In the genomic region with DNA sequence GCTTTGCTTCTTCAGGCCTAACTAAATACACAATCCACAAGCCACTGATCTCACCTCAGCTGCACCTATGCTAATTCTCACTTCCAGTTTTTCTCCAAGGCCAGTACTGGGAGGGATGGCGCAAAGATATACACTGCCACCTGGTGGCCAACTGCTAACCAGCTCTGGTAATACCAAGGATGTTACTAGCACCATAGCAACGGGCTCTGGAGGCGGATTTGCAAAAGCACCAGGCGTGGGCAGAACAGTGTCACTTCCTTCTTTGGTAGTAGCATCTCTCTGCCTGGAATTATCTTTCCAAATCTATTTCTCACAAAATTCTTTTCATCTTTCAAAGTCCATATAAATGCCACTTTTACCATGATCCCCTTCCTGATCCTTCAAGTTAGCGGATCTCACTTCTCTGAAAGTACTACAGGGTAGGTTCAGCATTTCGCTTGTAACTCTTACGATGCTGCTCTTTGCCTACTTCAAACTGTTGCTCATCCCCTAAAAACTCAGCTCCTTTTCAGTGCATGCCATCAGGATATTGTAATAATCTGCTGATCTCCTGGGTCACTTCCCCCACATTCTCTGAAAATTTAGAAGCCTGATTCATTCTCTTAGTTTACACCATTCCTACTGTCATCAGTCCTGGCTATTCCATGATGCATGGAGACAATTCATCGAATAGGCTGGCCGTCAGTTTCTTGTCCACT, we compare ENCODE assay signal across 8 cellular contexts. TPM values are rescaled to one million over a fixed set of nuclear protein-coding genes. Genes with fewer than 3 reads are reported as not detected.
DNase-seq lines count a peak whose midpoint lies in the region; ATAC-seq and TF ChIP-seq lines count a peak whose summit lies in the region.

No MANE protein-coding gene starts in this region.

- peak; percentile 99 for ATAC-seq in GM18867 (IDR thresholded peaks at IDR 0.05; ENCODE audit: unreplicated experiment)
- ATAC-seq in HG03066 (IDR thresholded peaks at IDR 0.05; ENCODE audit: low read depth, unreplicated experiment): peak; percentile 95

- TF ChIP-seq CTCF in AG09309 (IDR thresholded peaks at IDR 0.05; ENCODE audit: control insufficient read depth, insufficient read depth, low read depth, low read length, missing control alignments) (peak; percentile 71), VCaP (conservative IDR thresholded peaks at IDR 0.05) (peak; percentile 93), mammary epithelial cell (conservative IDR thresholded peaks at IDR 0.05 in 1 of 2, IDR thresholded peaks at IDR 0.05 in 1 of 2; ENCODE audit: extremely low read depth in 1 of 2, insufficient read depth in 1 of 2, low read depth in 1 of 2, low read length in 2 of 2) (peak; percentile 69 to 73)

- H3K27ac ChIP-seq in VCaP (no peak overlapping the region), mammary epithelial cell (ENCODE audit: insufficient read depth, low read depth, low read length) (peak overlapping the region; percentile 40)

- CTCF ChIA-PET in mammary epithelial cell (lab: Charles Lee; ENCODE audit: low non-redundant PET): interaction anchor here (0.7 kb wide), 1 partner anchor 83 kb away, joined by 3 read pairs; no protein-coding TSS in a partner anchor

- H3K36me3 ChIP-seq in mammary epithelial cell (ENCODE audit: insufficient read depth, low read length): no peaks in the 10 kb centered on the region

- peaks cover 10% of the 10 kb centered on the region for H3K4me1 ChIP-seq in mammary epithelial cell (ENCODE audit: insufficient read depth, low read length)

- no peak overlapping the region for H3K9ac ChIP-seq in mammary epithelial cell (ENCODE audit: insufficient read depth, low read length)

- no peak overlapping the region for H2AFZ ChIP-seq in mammary epithelial cell (ENCODE audit: low read depth, low read length)

- no peaks in the 10 kb centered on the region for H3K9me3 ChIP-seq in mammary epithelial cell (replicated peaks; ENCODE audit: insufficient read depth, low read length)

- dilution Hi-C loops in mammary epithelial cell (cut with HindIII; ENCODE audit: low sequenced_read_pairs): no loop called here

- intact Hi-C loops in mammary epithelial cell (cut with micrococcal nuclease): loop anchor here (1.0 kb wide), 3 partner anchors 62 to 352 kb away; no protein-coding TSS in a partner anchor

- no peaks in the 10 kb centered on the region for H3K27me3 ChIP-seq in mammary epithelial cell (ENCODE audit: insufficient read depth, low read length)

- WGBS in mammary epithelial cell (ENCODE audit: low coverage, missing lambda C conversion rate): 6% methylated on average over 9 of the region's 9 CpGs

- H3K79me2 ChIP-seq in mammary epithelial cell (ENCODE audit: insufficient read depth, low read length): no peaks in the 10 kb centered on the region

- no peaks in the 10 kb centered on the region for H4K20me1 ChIP-seq in mammary epithelial cell (ENCODE audit: insufficient read depth, low read length)

- H3K4me3 ChIP-seq in AG09309 (ENCODE audit: control insufficient read depth, low read depth, low read length): no peak overlapping the region
- H3K4me3 ChIP-seq in mammary epithelial cell (replicated peaks in 1 of 3; ENCODE audit: insufficient read depth in 1 of 3, low read depth in 2 of 3, low read length in 3 of 3): no peak overlapping the region

- no TSS peak for BruUV-seq in mammary epithelial cell (replicated peaks; lab: Mats Ljungman, UMichigan)

- peak; percentile 75 for DNase-seq in AG09309 (ENCODE audit: low read depth)
- DNase-seq in NCI-H2107 treated with DMSO at 0.1 percent for 48 hours (lab: John Stamatoyannopoulos, UW; ENCODE audit: unreplicated experiment): peak; percentile 53
- peak; percentile 77 for DNase-seq in mammary epithelial cell
- peak; percentile 79 for DNase-seq in kidney glomerular epithelial cell (lab: John Stamatoyannopoulos, UW)
- peak; percentile 64 to 79 for DNase-seq in stimulated activated CD4-positive, alpha-beta T cell treated with anti-CD3 and anti-CD28 coated beads, Interleukin-1b, Interleukin-23, amount 100 ng/mL, for 4 hours (ENCODE audit: low read depth in 2 of 2)

- no peak overlapping the region for H3K4me2 ChIP-seq in mammary epithelial cell (ENCODE audit: insufficient read depth, low read depth, low read length)

- in situ Hi-C loops in mammary epithelial cell (cut with MboI; ENCODE audit: low sequenced_read_pairs in 2 of 2): loop anchor here in 1 of 2 donors (5.0 to 10.0 kb wide), 2 partner anchors 63 to 131 kb away; no protein-coding TSS in a partner anchor

RNA-seq across cellular contexts. Expression of a gene that starts 37.1 kb away (rescaled TPM):
- total RNA-seq in mammary epithelial cell: 10 to 100 TPM in 1 of 2 donors, 1 to 10 TPM in 1; 7.2 to 16.4 TPM
- 5.1 TPM for polyA plus RNA-seq in mammary epithelial cell
- polyA minus RNA-seq in mammary epithelial cell: 18.9 TPM

RNA-seq across cellular contexts. Expression of a gene that starts 59.4 kb away (rescaled TPM):
- 10 to 100 TPM in 1 of 2 donors, 1 to 10 TPM in 1; 5.6 to 12.5 TPM for total RNA-seq in mammary epithelial cell
- polyA plus RNA-seq in mammary epithelial cell: 36.6 TPM
- 113 TPM for polyA minus RNA-seq in mammary epithelial cell
